24 cellular contexts compared by ENCODE assay signal in genomic region chr3:58104155-58104554, GRCh38.
DNase-seq lines count a peak whose midpoint lies in the region; ATAC-seq, FAIRE-seq and TF ChIP-seq lines count a peak whose summit lies in the region.
"Had no signal": no experiment of that assay in that cellular context is flagged by ENCODE, and none has a peak within 500 bp of the region (broad histone marks: within the 10 kb centered on the region; RNA-seq: fewer than 3 reads in every experiment).

No MANE protein-coding gene starts in this region.

- H3K27ac Mint-ChIP-seq in Caco-2 (ENCODE audit: unreplicated experiment) (peak overlapping the region; percentile 31), astrocyte (ENCODE audit: unreplicated experiment) (peak overlapping the region; percentile 26)
- H3K27ac Mint-ChIP-seq: activated T-helper 2 cell treated with anti-CD3 and anti-CD28 coated beads, Interferon-gamma antibody, Interleukin-2, Interleukin-4, amounts not matched to agents 10 μg/mL and 5 μg/mL and 100 μg/mL, durations not matched to agents 14 hours and 24 hours and 36 hours; HFFc6 had no signal

- BruUV-seq in Caco-2 (replicated peaks; lab: Mats Ljungman, UMichigan) (no TSS peak), HepG2 (replicated peaks; lab: Mats Ljungman, UMichigan) (no TSS peak)

- H3K27me3 ChIP-seq in Caco-2 (replicated peaks; ENCODE audit: control insufficient read depth, insufficient read depth, low read length) = no peaks in the 10 kb centered on the region
- no peaks in the 10 kb centered on the region for H3K27me3 ChIP-seq in astrocyte (ENCODE audit: insufficient read depth, low read length)
- H3K27me3 ChIP-seq in HepG2 (ENCODE audit: control insufficient read depth in 1 of 2, insufficient read depth in 2 of 2, low read length in 2 of 2) = no peaks in the 10 kb centered on the region
- H3K27me3 ChIP-seq in sigmoid colon = no peaks in the 10 kb centered on the region
- H3K27me3 ChIP-seq: foreskin keratinocyte, upper lobe of right lung had no signal

- POLR2A ChIA-PET in Caco-2 (lab: Charles Lee) (interaction anchor here (0.6 kb wide), 1 partner anchor 95 kb away, joined by 3 read pairs; no protein-coding TSS in a partner anchor), HepG2 (lab: Yijun Ruan, JAX) (interaction anchor here (0.6 to 5.0 kb wide), 5 partner anchors 31 to 90 kb away, joined by 3 to 31 read pairs (median 24); no protein-coding TSS in a partner anchor)

- H3K4me1 ChIP-seq in Caco-2 = peaks cover 21% of the 10 kb centered on the region; the same call in 1 of the 2 replicates
- H3K4me1 ChIP-seq in astrocyte (ENCODE audit: insufficient read depth, low read length) = no peaks in the 10 kb centered on the region
- peaks cover 63% of the 10 kb centered on the region for H3K4me1 ChIP-seq in HepG2 (ENCODE audit: insufficient read depth, low read length)
- peaks cover 0 to 47% (median 38%) of the 10 kb centered on the region in 4 donors for H3K4me1 ChIP-seq in sigmoid colon
- H3K4me1 ChIP-seq: upper lobe of right lung had no signal

- H3K4me3 Mint-ChIP-seq in Caco-2 (ENCODE audit: unreplicated experiment) = no peak overlapping the region
- H3K4me3 Mint-ChIP-seq in astrocyte (ENCODE audit: unreplicated experiment) = no peak overlapping the region
- H3K4me3 Mint-ChIP-seq: CD14-positive monocyte, HFFc6 had no signal

- peaks cover 15% of the 10 kb centered on the region for H3K4me1 Mint-ChIP-seq in Caco-2 (ENCODE audit: low read depth, unreplicated experiment)
- peaks cover 27% of the 10 kb centered on the region for H3K4me1 Mint-ChIP-seq in astrocyte (ENCODE audit: low read depth, unreplicated experiment)
- H3K4me1 Mint-ChIP-seq: CD14-positive monocyte had no signal

- TF ChIP-seq POLR2A in HepG2 (IDR thresholded peaks at IDR 0.05; ENCODE audit: insufficient read depth in 1 of 2, low read depth in 2 of 2, low read length in 2 of 2) (no peak), sigmoid colon (IDR thresholded peaks at IDR 0.05) (no peak)

- TF ChIP-seq CTCF in Caco-2 (IDR thresholded peaks at IDR 0.05; ENCODE audit: insufficient read depth in 1 of 2, low read depth in 1 of 2, low read length in 1 of 2, severe bottlenecking in 1 of 2, unreplicated experiment in 1 of 2) (no peak), astrocyte (IDR thresholded peaks at IDR 0.05; ENCODE audit: insufficient read depth, low read depth, low read length) (no peak), HepG2 (CRISPR knock-in tag; IDR thresholded peaks at IDR 0.05) (no peak), sigmoid colon (IDR thresholded peaks at IDR 0.05) (no peak)

- TF ChIP-seq EP300 in HepG2 (IDR thresholded peaks at IDR 0.05; ENCODE audit: low read depth in 2 of 2, low read length in 2 of 2) (no peak), HepG2 (CRISPR knock-in tag; IDR thresholded peaks at IDR 0.05; ENCODE audit: borderline replicate concordance) (no peak), sigmoid colon (IDR thresholded peaks at IDR 0.05) (no peak)

- H3K27ac ChIP-seq in astrocyte (ENCODE audit: low read depth, low read length) = no peak overlapping the region
- peak overlapping the region; percentile 90 for H3K27ac ChIP-seq in HepG2 (ENCODE audit: extremely low read length, insufficient read depth, low read length)
- H3K27ac ChIP-seq in sigmoid colon = peak overlapping the region; percentile 51 to 80 (median 72)
- H3K27ac ChIP-seq: foreskin keratinocyte, upper lobe of right lung had no signal

- H3K9me3 ChIP-seq in Caco-2 = no peaks in the 10 kb centered on the region
- H3K9me3 ChIP-seq in astrocyte (ENCODE audit: insufficient read depth, low read depth, low read length) = no peaks in the 10 kb centered on the region
- H3K9me3 ChIP-seq in HepG2 (ENCODE audit: low read length) = no peaks in the 10 kb centered on the region
- H3K9me3 ChIP-seq in sigmoid colon = no peaks in the 10 kb centered on the region
- H3K9me3 ChIP-seq: SK-N-SH, upper lobe of right lung had no signal

- in situ Hi-C loops in HepG2 (cut with HindIII; ENCODE audit: extremely low pct_ligation_motif_present, low pct_unique_long_range_greater_than_20kb) = no loop called here

- H3K4me3 ChIP-seq in Caco-2 (ENCODE audit: low read depth, low read length) (no peak overlapping the region), astrocyte (ENCODE audit: insufficient read depth, low read depth, low read length) (no peak overlapping the region), HepG2 (replicated peaks in 1 of 3; ENCODE audit: insufficient read depth in 1 of 3, low read depth in 2 of 3, low read length in 3 of 3) (no peak overlapping the region), sigmoid colon (no peak overlapping the region)
- H3K4me3 ChIP-seq: upper lobe of right lung had no signal

- H2AFZ ChIP-seq in astrocyte (ENCODE audit: low read depth, low read length) (no peak overlapping the region), HepG2 (ENCODE audit: low read length) (no peak overlapping the region)

- H3K79me2 ChIP-seq in astrocyte (ENCODE audit: insufficient read depth, low read length) (peaks cover 2% of the 10 kb centered on the region), HepG2 (ENCODE audit: insufficient read depth, low read length) (peaks cover 17% of the 10 kb centered on the region)

- ATAC-seq in HepG2 (no peak), HG03045 (IDR thresholded peaks at IDR 0.05; ENCODE audit: unreplicated experiment) (no peak), GM18861 (IDR thresholded peaks at IDR 0.05; ENCODE audit: unreplicated experiment) (no peak)
- ATAC-seq: left colon, PC-3, upper lobe of right lung had no signal

- no peak overlapping the region for H3K9ac ChIP-seq in astrocyte (ENCODE audit: low read length)
- no peak overlapping the region for H3K9ac ChIP-seq in HepG2 (ENCODE audit: insufficient read depth, low read depth, low read length)
- H3K9ac ChIP-seq: SK-N-SH had no signal

- H3K36me3 ChIP-seq in Caco-2 (ENCODE audit: control insufficient read depth, insufficient read depth, low read length) = peaks cover 12% of the 10 kb centered on the region
- peaks cover 85% of the 10 kb centered on the region for H3K36me3 ChIP-seq in astrocyte (ENCODE audit: insufficient read depth, low read length)
- peaks cover 34 to 76% of the 10 kb centered on the region in 2 experiments for H3K36me3 ChIP-seq in HepG2 (replicated peaks in 1 of 2; ENCODE audit: control insufficient read depth in 1 of 2, insufficient read depth in 2 of 2, low read length in 2 of 2)
- H3K36me3 ChIP-seq in sigmoid colon = peaks cover 2 to 81% (median 36%) of the 10 kb centered on the region in 4 donors

- intact Hi-C loops in Caco-2 (cut with micrococcal nuclease; ENCODE audit: unreplicated experiment) (loop anchor here (5.0 kb wide), 1 partner anchor 82 kb away; no protein-coding TSS in a partner anchor), HepG2 (cut with micrococcal nuclease; ENCODE audit: unreplicated experiment) (loop anchor here (5.0 kb wide), 4 partner anchors 37 to 142 kb away; no protein-coding TSS in a partner anchor), sigmoid colon (cut with DNase I) (no loop called here)

- no peak overlapping the region for H3K4me2 ChIP-seq in astrocyte (ENCODE audit: low read length)
- no peak overlapping the region; the same call in 1 of the 2 replicates for H3K4me2 ChIP-seq in HepG2 (ENCODE audit: low read depth, low read length)
- H3K4me2 ChIP-seq: SK-N-SH had no signal

- CTCF ChIA-PET in Caco-2 (lab: Charles Lee) (no interaction called here), HepG2 (lab: Yijun Ruan, JAX; ENCODE audit: low intra/inter-chr PET ratio, low total read pairs) (no interaction called here)

- DNase-seq in Caco-2 (no peak), astrocyte (ENCODE audit: low read depth) (no peak), HepG2 (ENCODE audit: low spot score) (no peak), sigmoid colon (no peak), NCI-H69 (lab: John Stamatoyannopoulos, UW) (no peak), NCI-H345 (lab: John Stamatoyannopoulos, UW) (no peak)
- DNase-seq: amygdala; DMS53; foreskin keratinocyte; HFFc6; left colon; NCI-H1105; NCI-H2107; NCI-H526 treated with DMSO at 0.1 percent for 48 hours; PC-3; SK-N-SH; small intestine; stimulated activated CD8-positive, alpha-beta memory T cell treated with anti-CD3 and anti-CD28 coated beads, Interleukin-4, amount 100 ng/mL, for 48 hours; T-helper 9 cell; upper lobe of right lung had no signal

- H3K36me3 Mint-ChIP-seq in Caco-2 (ENCODE audit: insufficient read depth, unreplicated experiment) = peaks cover 99% of the 10 kb centered on the region
- H3K36me3 Mint-ChIP-seq in astrocyte (ENCODE audit: low read depth, unreplicated experiment) = peaks cover 30% of the 10 kb centered on the region

- FAIRE-seq in astrocyte (lab: Jason Lieb, UNC) = no peak
- FAIRE-seq in HepG2 (lab: Jason Lieb, UNC) = no peak
- FAIRE-seq: small intestine had no signal

- H4K20me1 ChIP-seq in astrocyte (ENCODE audit: insufficient read depth, low read length) (peaks cover 49% of the 10 kb centered on the region), HepG2 (ENCODE audit: insufficient read depth, low read length) (no peaks in the 10 kb centered on the region)

- TF ChIP-seq RAD21 in HepG2 (CRISPR knock-in tag; IDR thresholded peaks at IDR 0.05) = no peak

- no peaks in the 10 kb centered on the region for H3K27me3 Mint-ChIP-seq in Caco-2 (ENCODE audit: insufficient read depth, unreplicated experiment)
- H3K27me3 Mint-ChIP-seq in astrocyte (ENCODE audit: low read depth, unreplicated experiment) = no peaks in the 10 kb centered on the region

- H3K9me3 Mint-ChIP-seq in Caco-2 (ENCODE audit: unreplicated experiment) (no peaks in the 10 kb centered on the region), astrocyte (ENCODE audit: unreplicated experiment) (no peaks in the 10 kb centered on the region)
- H3K9me3 Mint-ChIP-seq: activated T-helper 2 cell treated with anti-CD3 and anti-CD28 coated beads, Interferon-gamma antibody, Interleukin-2, Interleukin-4, amounts not matched to agents 10 μg/mL and 5 μg/mL and 100 μg/mL, durations not matched to agents 14 hours and 24 hours and 36 hours; CD14-positive monocyte; HFFc6 had no signal

- WGBS in HepG2 (ENCODE audit: low lambda C conversion rate) = 97% methylated on average over 8 of the region's 8 CpGs
- WGBS in sigmoid colon, 2 donors = 80 to 91% methylated on average over 8 of the region's 8 CpGs

TF ChIP-seq in HepG2, 621 proteins besides CTCF, POLR2A, EP300 and RAD21:
- no peak for TF ChIP-seq ZNF550 (CRISPR knock-in tag; IDR thresholded peaks at IDR 0.05; ENCODE audit: borderline replicate concordance)
- no peak for TF ChIP-seq KAT7 (CRISPR knock-in tag; IDR thresholded peaks at IDR 0.05; ENCODE audit: borderline replicate concordance)
- no peak for TF ChIP-seq POLR2AphosphoS2 (IDR thresholded peaks at IDR 0.05; ENCODE audit: low read depth, low read length)
- no peak for TF ChIP-seq ZNF724P (CRISPR knock-in tag; IDR thresholded peaks at IDR 0.05; ENCODE audit: borderline replicate concordance)
- no peak for TF ChIP-seq ZNF546 (CRISPR knock-in tag; conservative IDR thresholded peaks at IDR 0.05)
- no peak for TF ChIP-seq HMGA1 (CRISPR knock-in tag; conservative IDR thresholded peaks at IDR 0.05)
- no peak for TF ChIP-seq ZNF563 (CRISPR knock-in tag; IDR thresholded peaks at IDR 0.05)
TF ChIP-seq in HepG2: peak in this region for 0.
